Comparison of ENCODE assay signal across 8 cellular contexts in the genomic region with DNA sequence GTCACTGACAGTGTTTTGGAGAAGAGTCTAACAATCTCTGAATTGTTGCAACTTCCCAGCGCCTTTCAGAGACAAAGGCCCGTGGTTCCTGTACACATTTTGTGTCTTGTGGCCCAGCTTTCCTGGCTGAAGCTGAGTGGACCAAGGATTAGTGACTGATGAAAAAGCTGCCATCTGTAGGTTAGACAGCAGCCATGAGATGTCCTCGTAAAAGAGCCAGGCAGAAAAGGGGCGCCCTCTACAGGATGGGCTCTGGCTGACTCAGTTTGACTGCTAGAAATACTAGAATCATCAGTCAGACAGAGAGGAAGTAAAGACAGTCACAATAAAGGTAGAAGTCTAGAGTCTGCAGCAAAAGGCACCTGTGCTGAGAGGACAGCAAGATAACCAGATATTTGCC. TPM values are rescaled to one million over a fixed set of nuclear protein-coding genes. Genes with fewer than 3 reads are reported as not detected.
DNase-seq lines count a peak whose midpoint lies in the region; ATAC-seq and TF ChIP-seq lines count a peak whose summit lies in the region.

No MANE protein-coding gene starts in this region.

- no peak overlapping the region for H3K27ac Mint-ChIP-seq in activated T-helper 17 cell treated with anti-CD3 and anti-CD28 coated beads, Interleukin-2, amount 50 U/mL, for 72 hours

- peak; percentile 55 for DNase-seq in GM13977 (ENCODE audit: low spot score)
- no peak for DNase-seq in Panc1 (ENCODE audit: low read depth, low spot score)
- peak; percentile 55 for DNase-seq in iPS DF 6.9 (ENCODE audit: low read depth, low spot score)
- DNase-seq in stimulated activated CD4-positive, alpha-beta T cell treated with anti-CD3 and anti-CD28 coated beads, Interleukin-4, amount 100 ng/mL, for 48 hours (ENCODE audit: low read depth in 2 of 2): peak; percentile 47 to 51
- DNase-seq in NCI-H2227 (lab: John Stamatoyannopoulos, UW; ENCODE audit: unreplicated experiment): no peak

- H3K27ac ChIP-seq in ACC112 (ENCODE audit: low read depth, low read length) (peak overlapping the region; percentile 81), Panc1 (ENCODE audit: low read length) (no peak overlapping the region), iPS DF 6.9 (ENCODE audit: low read length) (no peak overlapping the region)

- BruUV-seq in Panc1 (replicated peaks; lab: Mats Ljungman, UMichigan): no TSS peak

- no peaks in the 10 kb centered on the region for H3K36me3 ChIP-seq in ACC112 (ENCODE audit: insufficient read depth, low read length)
- no peaks in the 10 kb centered on the region for H3K36me3 ChIP-seq in Panc1 (ENCODE audit: control insufficient read depth, insufficient read depth, low read length)
- H3K36me3 ChIP-seq in iPS DF 6.9 (ENCODE audit: control insufficient read depth, insufficient read depth, low read length): no peaks in the 10 kb centered on the region

- H3K9me3 ChIP-seq in Panc1 (ENCODE audit: control insufficient read depth, insufficient read depth, low read depth, low read length) (no peaks in the 10 kb centered on the region), iPS DF 6.9 (ENCODE audit: control insufficient read depth, insufficient read depth, low read length) (no peaks in the 10 kb centered on the region)

- in situ Hi-C loops in GM13977 (cut with MboI; ENCODE audit: low pct_unique_long_range_greater_than_20kb, low sequenced_read_pairs, unreplicated experiment) (no loop called here), Panc1 (cut with HindIII; ENCODE audit: low pct_unique_long_range_greater_than_20kb, low sequenced_read_pairs) (no loop called here)

- H3K79me2 ChIP-seq in ACC112 (ENCODE audit: control insufficient read depth, insufficient read depth, low read length, unreplicated experiment): no peaks in the 10 kb centered on the region

- no peak overlapping the region for H2AFZ ChIP-seq in ACC112 (ENCODE audit: low read length, unreplicated experiment)

- intact Hi-C loops in Panc1 (cut with micrococcal nuclease; ENCODE audit: unreplicated experiment): no loop called here

- peak; percentile 33; the same call in 1 of the 2 replicates for ATAC-seq in Panc1
- peak; percentile 78 for ATAC-seq in activated T-helper 17 cell treated with anti-CD3 and anti-CD28 coated beads, Interleukin-2, amount 50 U/mL, for 72 hours (replicated peaks)
- ATAC-seq in GM19035 (IDR thresholded peaks at IDR 0.05; ENCODE audit: unreplicated experiment): no peak

- H3K9me3 Mint-ChIP-seq in activated T-helper 17 cell treated with anti-CD3 and anti-CD28 coated beads, Interleukin-2, amount 50 U/mL, for 72 hours: no peaks in the 10 kb centered on the region

- H3K4me3 Mint-ChIP-seq in activated T-helper 17 cell treated with anti-CD3 and anti-CD28 coated beads, Interleukin-2, amount 50 U/mL, for 72 hours: no peak overlapping the region

- POLR2A ChIA-PET in Panc1 (lab: Charles Lee): no interaction called here

- H3K4me1 Mint-ChIP-seq in activated T-helper 17 cell treated with anti-CD3 and anti-CD28 coated beads, Interleukin-2, amount 50 U/mL, for 72 hours: no peaks in the 10 kb centered on the region

- H3K4me3 ChIP-seq in ACC112 (ENCODE audit: low read depth, low read length) (peak overlapping the region; percentile 26; the same call in 1 of the 2 replicates), Panc1 (ENCODE audit: low read depth in 2 of 2, low read length in 2 of 2) (no peak overlapping the region), iPS DF 6.9 (ENCODE audit: low read length) (no peak overlapping the region)

- CTCF ChIA-PET in Panc1 (lab: Charles Lee): no interaction called here

- H3K4me1 ChIP-seq in ACC112 (ENCODE audit: control insufficient read depth, insufficient read depth, low read length, unreplicated experiment) (peaks cover 17% of the 10 kb centered on the region), Panc1 (ENCODE audit: control insufficient read depth, insufficient read depth, low read length) (peaks cover 7% of the 10 kb centered on the region), iPS DF 6.9 (ENCODE audit: control insufficient read depth, insufficient read depth, low read length) (no peaks in the 10 kb centered on the region; the same call in 1 of the 2 replicates)

- H3K27me3 Mint-ChIP-seq in activated T-helper 17 cell treated with anti-CD3 and anti-CD28 coated beads, Interleukin-2, amount 50 U/mL, for 72 hours: no peaks in the 10 kb centered on the region

- H3K27me3 ChIP-seq in ACC112 (ENCODE audit: insufficient read depth, low read length) (no peaks in the 10 kb centered on the region), Panc1 (ENCODE audit: control insufficient read depth, insufficient read depth, low read length) (no peaks in the 10 kb centered on the region), iPS DF 6.9 (ENCODE audit: control insufficient read depth, insufficient read depth, low read length) (no peaks in the 10 kb centered on the region)

- TF ChIP-seq CTCF in GM13977 (IDR thresholded peaks at IDR 0.05; ENCODE audit: extremely low read depth, insufficient read depth, missing control alignments) (peak; percentile 62), Panc1 (IDR thresholded peaks at IDR 0.05) (peak; percentile 61)

- H3K36me3 Mint-ChIP-seq in activated T-helper 17 cell treated with anti-CD3 and anti-CD28 coated beads, Interleukin-2, amount 50 U/mL, for 72 hours (ENCODE audit: low read depth): no peaks in the 10 kb centered on the region

- WGBS in iPS DF 6.9 (ENCODE audit: insufficient coverage, insufficient read length): no CpG with 5 or more reads among the region's 4 CpGs

RNA-seq across cellular contexts. Expression of a gene that starts 26.5 kb away (rescaled TPM):
- 82.5 TPM for total RNA-seq in Panc1 (2021; ENCODE audit: unreplicated experiment)
- 21.1 TPM for polyA plus RNA-seq in Panc1 (2012; ENCODE audit: insufficient read length)
- total RNA-seq in activated T-helper 17 cell treated with anti-CD3 and anti-CD28 coated beads, Interleukin-2, amount 50 U/mL, for 72 hours: 10 to 100 TPM; 27.6 to 44.4 TPM

Comparison
In these comparisons a context has a peak if more than half of its experiments do, and no peak if none do; other contexts are left out.
1. DNase-seq: peak in GM13977 (single experiment), iPS DF 6.9 (single experiment) and stimulated activated CD4-positive, alpha-beta T cell treated with anti-CD3 and anti-CD28 coated beads, Interleukin-4, amount 100 ng/mL, for 48 hours (2 of 2); none in Panc1 (single experiment) and NCI-H2227 (single experiment).